1 cellular context compared by ENCODE assay signal in genomic region chr14:87566986-87567385, GRCh38.
TF ChIP-seq lines count a peak whose summit lies in the region.

No MANE protein-coding gene starts in this region.

TF ChIP-seq in IMR-90, 13 proteins besides CTCF, POLR2A, EP300 and RAD21 (continued from another document):
- TF ChIP-seq MXI1 (IDR thresholded peaks at IDR 0.05; ENCODE audit: borderline replicate concordance, low read depth, low read length) (no peak), MAFK (IDR thresholded peaks at IDR 0.05; ENCODE audit: low read depth, low read length) (no peak), RCOR1 (IDR thresholded peaks at IDR 0.05; ENCODE audit: insufficient replicate concordance, low read length) (no peak)
